In the genomic region with DNA sequence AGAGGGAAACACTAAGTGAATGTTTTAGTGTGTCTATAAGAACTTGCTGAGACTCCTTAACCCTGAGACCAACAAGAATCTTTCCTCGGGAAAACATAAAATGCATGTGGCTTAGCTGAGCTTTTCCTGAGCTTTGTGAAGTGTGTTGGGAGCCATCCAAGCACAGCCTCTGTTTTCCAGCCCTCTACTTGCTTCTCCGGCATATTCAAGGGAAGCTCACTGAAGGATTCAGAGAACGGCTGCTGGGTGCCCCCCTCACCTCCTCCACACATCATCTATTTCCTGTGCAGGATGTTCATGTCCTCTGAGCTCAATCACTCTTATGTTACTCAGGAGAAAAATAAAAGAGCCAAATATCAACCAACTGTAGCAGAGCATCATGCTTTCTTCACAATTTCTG, we compare ENCODE assay signal across 13 cellular contexts.
A peak's percentile ranks its signal among the peaks of the same experiment; 100 is the strongest.
DNase-seq lines count a peak whose midpoint lies in the region; ATAC-seq and TF ChIP-seq lines count a peak whose summit lies in the region.
"Had no signal": no experiment of that assay in that cellular context is flagged by ENCODE, and none has a peak within 500 bp of the region (broad histone marks: within the 10 kb centered on the region; RNA-seq: fewer than 3 reads in every experiment).

No MANE protein-coding gene starts in this region.

- H3K9me3 Mint-ChIP-seq in activated naive CD4-positive, alpha-beta T cell treated with anti-CD3 and anti-CD28 coated beads for 36 hours = no peaks in the 10 kb centered on the region
- no peaks in the 10 kb centered on the region for H3K9me3 Mint-ChIP-seq in brain
- H3K9me3 Mint-ChIP-seq: activated T-cell treated with anti-CD3 and anti-CD28 coated beads, Interleukin-2, amount 50 U/mL, for 4 hours; type B pancreatic cell had no signal

- CTCF ChIA-PET in activated naive CD4-positive, alpha-beta T cell treated with anti-CD3 and anti-CD28 coated beads for 36 hours (lab: Charles Lee) = interaction anchor here (0.7 to 1.2 kb wide), 7 partner anchors 106 to 711 kb away, joined by 3 to 5 read pairs (median 3); no protein-coding TSS in a partner anchor

- intact Hi-C loops in activated naive CD4-positive, alpha-beta T cell treated with anti-CD3 and anti-CD28 coated beads for 36 hours (cut with micrococcal nuclease) = loop anchor here (5.0 to 10.0 kb wide), 5 partner anchors 154 to 1356 kb away; no protein-coding TSS in a partner anchor
- intact Hi-C loops in testis (cut with DNase I; ENCODE audit: low total_unique reads) (no loop called here), breast epithelium (cut with DNase I; ENCODE audit: low total_unique reads) (loop anchor here (10.0 kb wide), 1 partner anchor 716 kb away; a partner anchor contains a TSS)

- no peak overlapping the region for H3K4me3 ChIP-seq in testis
- no peak overlapping the region for H3K4me3 ChIP-seq in breast epithelium
- H3K4me3 ChIP-seq: Peyer's patch had no signal

- H3K4me1 Mint-ChIP-seq in activated naive CD4-positive, alpha-beta T cell treated with anti-CD3 and anti-CD28 coated beads for 36 hours (ENCODE audit: low read depth) = peaks cover 37% of the 10 kb centered on the region
- H3K4me1 Mint-ChIP-seq in brain = no peaks in the 10 kb centered on the region

- H3K27ac ChIP-seq in testis (no peak overlapping the region), breast epithelium (peak overlapping the region in 1 of 2 donors; percentile 45)

- TF ChIP-seq CTCF in brain (conservative IDR thresholded peaks at IDR 0.05) (no peak), testis (IDR thresholded peaks at IDR 0.05) (no peak), breast epithelium (IDR thresholded peaks at IDR 0.05) (no peak)

- no peaks in the 10 kb centered on the region for H3K27me3 ChIP-seq in testis
- H3K27me3 ChIP-seq in breast epithelium = no peaks in the 10 kb centered on the region
- H3K27me3 ChIP-seq: Peyer's patch had no signal

- TF ChIP-seq POLR2A in testis (IDR thresholded peaks at IDR 0.05) (no peak), breast epithelium (IDR thresholded peaks at IDR 0.05) (no peak)

- H3K27ac Mint-ChIP-seq in activated naive CD4-positive, alpha-beta T cell treated with anti-CD3 and anti-CD28 coated beads for 36 hours = peak overlapping the region; percentile 48
- H3K27ac Mint-ChIP-seq in brain = peak overlapping the region in 3 of 5 experiments; percentile 21 to 68 (median 43)
- H3K27ac Mint-ChIP-seq: type B pancreatic cell had no signal

- H3K9me3 ChIP-seq in testis (no peaks in the 10 kb centered on the region), breast epithelium (no peaks in the 10 kb centered on the region)
- H3K9me3 ChIP-seq: Peyer's patch had no signal

- DNase-seq in activated naive CD4-positive, alpha-beta T cell treated with anti-CD3 and anti-CD28 coated beads for 36 hours = peak; percentile 14
- DNase-seq in activated naive CD4-positive, alpha-beta T cell treated with anti-CD3 and anti-CD28 coated beads, Interleukin-2, amount 50 U/mL, for 16 hours = no peak
- DNase-seq in left kidney (ENCODE audit: low read depth, low spot score) (peak; percentile 66), testis (peak; percentile 33), breast epithelium (ENCODE audit: low spot score in 2 of 2) (no peak)
- DNase-seq: activated T-cell treated with anti-CD3 and anti-CD28 coated beads, Interleukin-2, amount 50 U/mL, for 4 hours; cortex of kidney; mesendoderm had no signal

- H3K36me3 ChIP-seq in testis (ENCODE audit: low read depth, missing control alignments) = no peaks in the 10 kb centered on the region
- no peaks in the 10 kb centered on the region for H3K36me3 ChIP-seq in breast epithelium
- H3K36me3 ChIP-seq: Peyer's patch had no signal

- H3K4me3 Mint-ChIP-seq in activated naive CD4-positive, alpha-beta T cell treated with anti-CD3 and anti-CD28 coated beads for 36 hours = no peak overlapping the region
- H3K4me3 Mint-ChIP-seq in brain = no peak overlapping the region
- H3K4me3 Mint-ChIP-seq: activated T-cell treated with anti-CD3 and anti-CD28 coated beads, Interleukin-2, amount 50 U/mL, for 4 hours; type B pancreatic cell had no signal

- WGBS in testis, 2 donors = 23 to 54% methylated on average over 3 of the region's 3 CpGs

- H3K4me1 ChIP-seq in testis = no peaks in the 10 kb centered on the region
- no peaks in the 10 kb centered on the region for H3K4me1 ChIP-seq in breast epithelium
- H3K4me1 ChIP-seq: Peyer's patch had no signal

- H3K36me3 Mint-ChIP-seq in activated naive CD4-positive, alpha-beta T cell treated with anti-CD3 and anti-CD28 coated beads for 36 hours (ENCODE audit: low read depth) = peaks cover 12% of the 10 kb centered on the region
- no peaks in the 10 kb centered on the region for H3K36me3 Mint-ChIP-seq in brain
- H3K36me3 Mint-ChIP-seq: type B pancreatic cell had no signal

- H3K27me3 Mint-ChIP-seq in activated naive CD4-positive, alpha-beta T cell treated with anti-CD3 and anti-CD28 coated beads for 36 hours (ENCODE audit: low read depth) = no peaks in the 10 kb centered on the region
- no peaks in the 10 kb centered on the region for H3K27me3 Mint-ChIP-seq in brain
- H3K27me3 Mint-ChIP-seq: type B pancreatic cell had no signal

- ATAC-seq in HG03159 (IDR thresholded peaks at IDR 0.05; ENCODE audit: unreplicated experiment) (no peak), GM21723 (IDR thresholded peaks at IDR 0.05; ENCODE audit: unreplicated experiment) (no peak)

Comparison
In these comparisons a context has a peak if more than half of its experiments do, and no peak if none do; other contexts are left out.
1. DNase-seq: peak in activated naive CD4-positive, alpha-beta T cell treated with anti-CD3 and anti-CD28 coated beads for 36 hours (single experiment), left kidney (single experiment) and testis (single experiment); none in activated naive CD4-positive, alpha-beta T cell treated with anti-CD3 and anti-CD28 coated beads, Interleukin-2, amount 50 U/mL, for 16 hours (single experiment) and breast epithelium (0 of 2).